Comparison of ENCODE assay signal across 15 cellular contexts in genomic region chr21:45265721-45266517, GRCh38. TPM values are rescaled to one million over a fixed set of nuclear protein-coding genes. Genes with fewer than 3 reads are reported as not detected.
DNase-seq lines count a peak whose midpoint lies in the region; FAIRE-seq and TF ChIP-seq lines count a peak whose summit lies in the region.
"Had no signal": no experiment of that assay in that cellular context is flagged by ENCODE, and none has a peak within 500 bp of the region (broad histone marks: within the 10 kb centered on the region; RNA-seq: fewer than 3 reads in every experiment).

No MANE protein-coding gene starts in this region.

- TF ChIP-seq CTCF in kidney (IDR thresholded peaks at IDR 0.05; ENCODE audit: borderline replicate concordance, extremely low read depth, insufficient read depth) (no peak), type B pancreatic cell (conservative IDR thresholded peaks at IDR 0.05) (no peak)

- DNase-seq in activated naive CD4-positive, alpha-beta T cell treated with Interleukin-2 at 50 U/mL for 16 hours, result no peak
- peak; percentile 4 for DNase-seq in activated CD4-positive, alpha-beta memory T cell treated with anti-CD3 and anti-CD28 coated beads for 36 hours
- DNase-seq in kidney (peak; percentile 52), type B pancreatic cell (ENCODE audit: extremely low spot score, unreplicated experiment) (peak; percentile 64), HCEC 1CT (no peak), NCI-H510A treated with DMSO at 0.1 percent for 48 hours (lab: John Stamatoyannopoulos, UW) (no peak), HTR-8/SVneo (ENCODE audit: insufficient read length, low spot score) (no peak)
- DNase-seq: DMS153, NCI-H2029, NCI-H748 treated with DMSO at 0.1 percent for 48 hours, SHP77, substantia nigra had no signal

- CTCF ChIA-PET in activated CD4-positive, alpha-beta memory T cell treated with anti-CD3 and anti-CD28 coated beads for 36 hours (lab: Charles Lee), result no interaction called here

- no peak overlapping the region for H3K9ac ChIP-seq in kidney (ENCODE audit: low read length in 2 of 2)

- H3K4me3 ChIP-seq in kidney (ENCODE audit: low read length in 2 of 2), result no peak overlapping the region
- H3K4me3 ChIP-seq: dorsolateral prefrontal cortex had no signal

- no peaks in the 10 kb centered on the region for H3K9me3 ChIP-seq in kidney (ENCODE audit: control insufficient read depth in 1 of 2, low read length in 2 of 2)

- no peak for FAIRE-seq in kidney (lab: Jason Lieb, UNC)
- no peak for FAIRE-seq in HTR-8/SVneo (lab: Jason Lieb, UNC)

- peaks cover 15% of the 10 kb centered on the region for H3K4me1 Mint-ChIP-seq in activated naive CD4-positive, alpha-beta T cell treated with anti-CD3 and anti-CD28 coated beads, Interleukin-2, amount 50 U/mL, for 24 hours
- peaks cover 18% of the 10 kb centered on the region for H3K4me1 Mint-ChIP-seq in activated CD4-positive, alpha-beta memory T cell treated with anti-CD3 and anti-CD28 coated beads for 36 hours (ENCODE audit: low read depth)
- H3K4me1 Mint-ChIP-seq in type B pancreatic cell (ENCODE audit: unreplicated experiment), result no peaks in the 10 kb centered on the region
- H3K4me1 Mint-ChIP-seq: memory B cell had no signal

- no peak overlapping the region for H3K27ac ChIP-seq in kidney (ENCODE audit: low read depth in 2 of 2, low read length in 2 of 2)
- H3K27ac ChIP-seq: dorsolateral prefrontal cortex had no signal

- peaks cover 10% of the 10 kb centered on the region for H3K36me3 Mint-ChIP-seq in activated naive CD4-positive, alpha-beta T cell treated with anti-CD3 and anti-CD28 coated beads, Interleukin-2, amount 50 U/mL, for 24 hours
- peaks cover 25% of the 10 kb centered on the region for H3K36me3 Mint-ChIP-seq in activated CD4-positive, alpha-beta memory T cell treated with anti-CD3 and anti-CD28 coated beads for 36 hours
- H3K36me3 Mint-ChIP-seq in type B pancreatic cell, result peaks cover 11% of the 10 kb centered on the region

- H3K9me3 Mint-ChIP-seq in activated naive CD4-positive, alpha-beta T cell treated with anti-CD3 and anti-CD28 coated beads, Interleukin-2, amount 50 U/mL, for 24 hours, result no peaks in the 10 kb centered on the region
- H3K9me3 Mint-ChIP-seq in activated CD4-positive, alpha-beta memory T cell treated with anti-CD3 and anti-CD28 coated beads for 36 hours, result no peaks in the 10 kb centered on the region
- no peaks in the 10 kb centered on the region for H3K9me3 Mint-ChIP-seq in type B pancreatic cell
- H3K9me3 Mint-ChIP-seq: memory B cell had no signal

- H3K36me3 ChIP-seq in kidney (ENCODE audit: control insufficient read depth in 1 of 2, insufficient read depth in 2 of 2, low read length in 2 of 2), result peaks cover 23 to 44% of the 10 kb centered on the region in 2 donors

- intact Hi-C loops in activated CD4-positive, alpha-beta memory T cell treated with anti-CD3 and anti-CD28 coated beads for 36 hours (cut with micrococcal nuclease), result no loop called here
- intact Hi-C loops in kidney (cut with DNase I), result no loop called here

- H3K4me1 ChIP-seq in kidney (ENCODE audit: control insufficient read depth in 1 of 2, insufficient read depth in 1 of 2, low read depth in 1 of 2, low read length in 2 of 2), result peaks cover 0 to 3% of the 10 kb centered on the region in 2 donors

- H3K27me3 Mint-ChIP-seq in activated naive CD4-positive, alpha-beta T cell treated with anti-CD3 and anti-CD28 coated beads, Interleukin-2, amount 50 U/mL, for 24 hours, result no peaks in the 10 kb centered on the region
- H3K27me3 Mint-ChIP-seq in activated CD4-positive, alpha-beta memory T cell treated with anti-CD3 and anti-CD28 coated beads for 36 hours, result no peaks in the 10 kb centered on the region
- no peaks in the 10 kb centered on the region for H3K27me3 Mint-ChIP-seq in type B pancreatic cell
- H3K27me3 Mint-ChIP-seq: memory B cell had no signal

- no peak overlapping the region for H3K27ac Mint-ChIP-seq in activated naive CD4-positive, alpha-beta T cell treated with anti-CD3 and anti-CD28 coated beads, Interleukin-2, amount 50 U/mL, for 24 hours
- H3K27ac Mint-ChIP-seq in activated CD4-positive, alpha-beta memory T cell treated with anti-CD3 and anti-CD28 coated beads for 36 hours, result no peak overlapping the region
- H3K27ac Mint-ChIP-seq in type B pancreatic cell, result no peak overlapping the region
- H3K27ac Mint-ChIP-seq: memory B cell had no signal

- POLR2A ChIA-PET in activated CD4-positive, alpha-beta memory T cell treated with anti-CD3 and anti-CD28 coated beads for 36 hours (lab: Charles Lee), result no interaction called here

- peak overlapping the region; percentile 7 for H3K4me3 Mint-ChIP-seq in activated naive CD4-positive, alpha-beta T cell treated with anti-CD3 and anti-CD28 coated beads, Interleukin-2, amount 50 U/mL, for 24 hours
- no peak overlapping the region for H3K4me3 Mint-ChIP-seq in activated CD4-positive, alpha-beta memory T cell treated with anti-CD3 and anti-CD28 coated beads for 36 hours
- H3K4me3 Mint-ChIP-seq in type B pancreatic cell, result no peak overlapping the region
- H3K4me3 Mint-ChIP-seq: memory B cell had no signal

RNA-seq across cellular contexts. Expression of gene POFUT2, which starts 21.8 kb away (rescaled TPM):
- total RNA-seq in activated CD4-positive, alpha-beta memory T cell treated with anti-CD3 and anti-CD28 coated beads for 36 hours, result 10 to 100 TPM; 14.3 TPM
- total RNA-seq in kidney, result 30.2 TPM
- polyA plus RNA-seq in kidney (ENCODE audit: insufficient read depth, low read depth, low replicate concordance), result 18.3 TPM
- total RNA-seq in type B pancreatic cell (ENCODE audit: low replicate concordance), result 42.5 and 52.8 TPM in 2 replicates

Comparison
In these comparisons a context has a peak if more than half of its experiments do, and no peak if none do; other contexts are left out.
1. DNase-seq: peak in activated CD4-positive, alpha-beta memory T cell treated with anti-CD3 and anti-CD28 coated beads for 36 hours (single experiment), kidney (single experiment) and type B pancreatic cell (single experiment); none in activated naive CD4-positive, alpha-beta T cell treated with Interleukin-2 at 50 U/mL for 16 hours (single experiment), HCEC 1CT (single experiment), NCI-H510A treated with DMSO at 0.1 percent for 48 hours (single experiment) and HTR-8/SVneo (single experiment).